ENCODE assay signal across 31 cellular contexts in genomic region chr7:139542308-139543151, GRCh38. TPM values are rescaled to one million over a fixed set of nuclear protein-coding genes. Genes with fewer than 3 reads are reported as not detected.
DNase-seq lines count a peak whose midpoint lies in the region; ATAC-seq and TF ChIP-seq lines count a peak whose summit lies in the region.
"Had no signal": no experiment of that assay in that cellular context is flagged by ENCODE, and none has a peak within 500 bp of the region (broad histone marks: within the 10 kb centered on the region; RNA-seq: fewer than 3 reads in every experiment).

No MANE protein-coding gene starts in this region.

- H3K9ac ChIP-seq in skeletal muscle tissue (ENCODE audit: low read depth in 1 of 3, low read length in 3 of 3) (no peak overlapping the region), Karpas-422 (ENCODE audit: low read length) (no peak overlapping the region)
- H3K9ac ChIP-seq: KMS-11 had no signal

- no peaks in the 10 kb centered on the region for H4K20me1 ChIP-seq in Karpas-422 (ENCODE audit: insufficient read depth, low read depth, low read length)

- H3K27ac ChIP-seq in skeletal muscle tissue (ENCODE audit: low read depth, low read length), result peak overlapping the region; percentile 42
- H3K27ac ChIP-seq in Karpas-422 (ENCODE audit: low read length), result no peak overlapping the region
- H3K27ac ChIP-seq: breast epithelium, KMS-11, ovary, VCaP had no signal

- H3K9me3 ChIP-seq in skeletal muscle tissue (ENCODE audit: control insufficient read depth in 3 of 3, low read length in 3 of 3) (no peaks in the 10 kb centered on the region), Karpas-422 (ENCODE audit: low read length) (no peaks in the 10 kb centered on the region)
- H3K9me3 ChIP-seq: BE2C, breast epithelium, ovary had no signal

- peaks cover 4% of the 10 kb centered on the region for H3K27me3 Mint-ChIP-seq in endothelial cell (ENCODE audit: unreplicated experiment)
- H3K27me3 Mint-ChIP-seq: stimulated activated naive CD8-positive, alpha-beta T cell treated with anti-CD3 and anti-CD28 coated beads, Interleukin-15, Interleukin-2, amounts not matched to agents 100 ng/mL and 50 ng/mL, for 24 hours had no signal

- no peak overlapping the region for H3K4me3 ChIP-seq in skeletal muscle tissue (ENCODE audit: low read length in 3 of 3)
- no peak overlapping the region for H3K4me3 ChIP-seq in Karpas-422 (ENCODE audit: low read length)
- H3K4me3 ChIP-seq: breast epithelium, ovary had no signal

- peak overlapping the region; percentile 41 for H3K27ac Mint-ChIP-seq in endothelial cell (ENCODE audit: unreplicated experiment)
- H3K27ac Mint-ChIP-seq: activated naive CD4-positive, alpha-beta T cell treated with anti-CD3 and anti-CD28 coated beads, Interleukin-2, amount 50 U/mL, for 72 hours; immature natural killer cell; stimulated activated naive CD8-positive, alpha-beta T cell treated with anti-CD3 and anti-CD28 coated beads, Interleukin-15, Interleukin-2, amounts not matched to agents 100 ng/mL and 50 ng/mL, for 24 hours had no signal

- no peak overlapping the region for H2AFZ ChIP-seq in Karpas-422 (ENCODE audit: low read length)

- no peaks in the 10 kb centered on the region for H3K9me3 Mint-ChIP-seq in endothelial cell (ENCODE audit: unreplicated experiment)
- H3K9me3 Mint-ChIP-seq: activated naive CD4-positive, alpha-beta T cell treated with anti-CD3 and anti-CD28 coated beads, Interleukin-2, amount 50 U/mL, for 72 hours; immature natural killer cell; nephron; stimulated activated naive CD8-positive, alpha-beta T cell treated with anti-CD3 and anti-CD28 coated beads, Interleukin-15, Interleukin-2, amounts not matched to agents 100 ng/mL and 50 ng/mL, for 24 hours had no signal

- H3K27me3 ChIP-seq in skeletal muscle tissue (ENCODE audit: control insufficient read depth in 3 of 3, insufficient read depth in 3 of 3, low read length in 3 of 3) (no peaks in the 10 kb centered on the region), Karpas-422 (ENCODE audit: low read length) (no peaks in the 10 kb centered on the region)
- H3K27me3 ChIP-seq: BE2C, breast epithelium, ovary had no signal

- ATAC-seq in left colon, result no peak
- ATAC-seq: activated naive CD4-positive, alpha-beta T cell treated with anti-CD3 and anti-CD28 coated beads, Interleukin-2, amount 50 U/mL, for 72 hours had no signal

- H3K36me3 ChIP-seq in skeletal muscle tissue (ENCODE audit: control insufficient read depth in 3 of 3, insufficient read depth in 3 of 3, low read length in 3 of 3) (no peaks in the 10 kb centered on the region), Karpas-422 (ENCODE audit: insufficient read depth, low read length) (no peaks in the 10 kb centered on the region)
- H3K36me3 ChIP-seq: BE2C, breast epithelium, ovary had no signal

- H3K4me2 ChIP-seq in Karpas-422 (ENCODE audit: low read depth, low read length, poor library complexity, severe bottlenecking), result no peak overlapping the region
- H3K4me2 ChIP-seq: KMS-11 had no signal

- H3K79me2 ChIP-seq in Karpas-422 (ENCODE audit: low read length), result no peaks in the 10 kb centered on the region

- DNase-seq in DMS53 treated with DMSO at 0.1 percent for 48 hours (lab: John Stamatoyannopoulos, UW; ENCODE audit: unreplicated experiment) (peak; percentile 86), HuH-7.5 (ENCODE audit: low spot score) (peak; percentile 90), endothelial cell (ENCODE audit: low spot score) (no peak), Karpas-422 (no peak), AML-193 (lab: John Stamatoyannopoulos, UW) (no peak), left colon (no peak)
- DNase-seq: ACHN; activated CD4-positive, alpha-beta T cell treated with anti-CD3 and anti-CD28 coated beads for 4 hours; BE2C; DMS153; hypothalamus; immature natural killer cell; mammary epithelial cell; NCI-H1417 treated with DMSO at 0.1 percent for 48 hours; NCI-H2029 treated with DMSO at 0.1 percent for 48 hours; NCI-H2227 treated with DMSO at 0.1 percent for 48 hours; NCI-H526 treated with DMSO at 0.1 percent for 48 hours; ovary; SHP77 treated with DMSO at 0.1 percent for 48 hours; stimulated activated CD4-positive, alpha-beta T cell treated with anti-CD3 and anti-CD28 coated beads, Interleukin-1b, Interleukin-23, amount 100 ng/mL, for 48 hours; T-helper 9 cell had no signal

- H3K4me1 ChIP-seq in skeletal muscle tissue (ENCODE audit: control insufficient read depth in 3 of 3, insufficient read depth in 3 of 3, low read length in 3 of 3) (peaks cover 10 to 19% (median 11%) of the 10 kb centered on the region in 3 donors), Karpas-422 (ENCODE audit: low read length) (no peaks in the 10 kb centered on the region)
- H3K4me1 ChIP-seq: BE2C, breast epithelium had no signal

- intact Hi-C loops in left colon (cut with DNase I, micrococcal nuclease), result no loop called here

- H3K9me2 ChIP-seq in Karpas-422 (replicated peaks; ENCODE audit: insufficient read depth, low read length), result no peaks in the 10 kb centered on the region

- H3K4me1 Mint-ChIP-seq in endothelial cell (ENCODE audit: unreplicated experiment), result peaks cover 3% of the 10 kb centered on the region
- H3K4me1 Mint-ChIP-seq: immature natural killer cell had no signal

- H3K36me3 Mint-ChIP-seq in endothelial cell (ENCODE audit: low read depth, unreplicated experiment), result no peaks in the 10 kb centered on the region
- H3K36me3 Mint-ChIP-seq: activated naive CD4-positive, alpha-beta T cell treated with anti-CD3 and anti-CD28 coated beads, Interleukin-2, amount 50 U/mL, for 72 hours; immature natural killer cell had no signal

- no peak overlapping the region for H3K4me3 Mint-ChIP-seq in endothelial cell (ENCODE audit: unreplicated experiment)
- H3K4me3 Mint-ChIP-seq: immature natural killer cell; nephron; stimulated activated naive CD8-positive, alpha-beta T cell treated with anti-CD3 and anti-CD28 coated beads, Interleukin-15, Interleukin-2, amounts not matched to agents 100 ng/mL and 50 ng/mL, for 24 hours had no signal

- TF ChIP-seq CTCF in endothelial cell (IDR thresholded peaks at IDR 0.05; ENCODE audit: unreplicated experiment), result no peak

RNA-seq across cellular contexts. Expression of gene CLEC2L, which starts 19.0 kb away (rescaled TPM):
- not detected for total RNA-seq in endothelial cell (ENCODE audit: unreplicated experiment)
- 0.52 TPM for total RNA-seq in skeletal muscle tissue
- total RNA-seq in Karpas-422 (2014; rRNA removed; shearing (Covaris generic); ENCODE audit: low replicate concordance), result not detected in 2 replicates
- total RNA-seq in left colon, result not detected
- total RNA-seq: activated naive CD4-positive, alpha-beta T cell treated with anti-CD3 and anti-CD28 coated beads, Interleukin-2, amount 50 U/mL, for 72 hours; breast epithelium; glomerular endothelial cell; HT-29; mammary epithelial cell; mucosa of gallbladder had no signal

RNA-seq across cellular contexts. Expression of gene KLRG2, which starts 59.1 kb away (rescaled TPM):
- 0.23 TPM for total RNA-seq in endothelial cell (ENCODE audit: unreplicated experiment)
- total RNA-seq in skeletal muscle tissue, result not detected
- not detected in 2 replicates for total RNA-seq in Karpas-422 (2014; rRNA removed; shearing (Covaris generic); ENCODE audit: low replicate concordance)
- under 1 TPM; 0.20 to 0.24 TPM for total RNA-seq in left colon
- total RNA-seq: glomerular endothelial cell, HT-29, ovary had no signal

Comparison
In these comparisons a context has a peak if more than half of its experiments do, and no peak if none do; other contexts are left out.
1. DNase-seq: peak in DMS53 treated with DMSO at 0.1 percent for 48 hours (single experiment) and HuH-7.5 (single experiment); none in endothelial cell (single experiment), Karpas-422 (single experiment), AML-193 (0 of 2) and left colon (0 of 2).